Comparison of ENCODE assay signal across 9 cellular contexts in genomic region chr9:127130661-127131538, GRCh38. TPM values are rescaled to one million over a fixed set of nuclear protein-coding genes. Genes with fewer than 3 reads are reported as not detected.
DNase-seq lines count a peak whose midpoint lies in the region; ATAC-seq and TF ChIP-seq lines count a peak whose summit lies in the region.
"Had no signal": no experiment of that assay in that cellular context is flagged by ENCODE, and none has a peak within 500 bp of the region (broad histone marks: within the 10 kb centered on the region; RNA-seq: fewer than 3 reads in every experiment).

No MANE protein-coding gene starts in this region.

- no peaks in the 10 kb centered on the region for H3K9me3 ChIP-seq in esophagus squamous epithelium

- no peak for TF ChIP-seq POLR2A in esophagus squamous epithelium (IDR thresholded peaks at IDR 0.05)

- 35 to 48% methylated on average over 9 to 10 of the region's 10 CpGs for WGBS in esophagus squamous epithelium, 2 donors

- peaks cover 51 to 89% (median 69%) of the 10 kb centered on the region in 3 donors for H3K4me1 ChIP-seq in esophagus squamous epithelium

- peak; percentile 98 for DNase-seq in DMS 273 (lab: John Stamatoyannopoulos, UW; ENCODE audit: unreplicated experiment)
- DNase-seq in OCI-M1 (lab: John Stamatoyannopoulos, UW): peak; percentile 3
- no peak for DNase-seq in esophagus squamous epithelium (lab: John Stamatoyannopoulos, UW)
- DNase-seq in occipital lobe (lab: John Stamatoyannopoulos, UW): peak; percentile 65
- no peak for DNase-seq in stimulated activated CD4-positive, alpha-beta T cell treated with anti-CD3 and anti-CD28 coated beads, Interleukin-1b, Interleukin-23, amount 100 ng/mL, for 48 hours

- H3K36me3 ChIP-seq in esophagus squamous epithelium: no peaks in the 10 kb centered on the region

- H3K4me3 ChIP-seq in esophagus squamous epithelium: no peak overlapping the region

- intact Hi-C loops in esophagus squamous epithelium (cut with DNase I): no loop called here

- no peaks in the 10 kb centered on the region for H3K27me3 ChIP-seq in esophagus squamous epithelium

- H3K27ac ChIP-seq in esophagus squamous epithelium: peak overlapping the region; percentile 73 to 94 (median 85)
- H3K27ac ChIP-seq: VCaP had no signal

- no peak for TF ChIP-seq CTCF in esophagus squamous epithelium (IDR thresholded peaks at IDR 0.05)

- no peak for ATAC-seq in GM19467 (IDR thresholded peaks at IDR 0.05; ENCODE audit: unreplicated experiment)
- ATAC-seq in GM21723 (IDR thresholded peaks at IDR 0.05; ENCODE audit: unreplicated experiment): no peak
- no peak for ATAC-seq in GM21528 (IDR thresholded peaks at IDR 0.05; ENCODE audit: low FRiP score, unreplicated experiment)

RNA-seq across cellular contexts. Expression of gene ANGPTL2, which starts 8.5 kb away (rescaled TPM):
- total RNA-seq in esophagus squamous epithelium: 10 to 100 TPM in 1 of 4 donors, 1 to 10 TPM in 3; 2.4 to 24.6 (median 7.6) TPM
- 2.7 TPM for total RNA-seq in occipital lobe

Comparison
In these comparisons a context has a peak if more than half of its experiments do, and no peak if none do; other contexts are left out.
1. DNase-seq: peak in DMS 273 (single experiment), OCI-M1 (single experiment) and occipital lobe (single experiment); none in esophagus squamous epithelium (single experiment) and stimulated activated CD4-positive, alpha-beta T cell treated with anti-CD3 and anti-CD28 coated beads, Interleukin-1b, Interleukin-23, amount 100 ng/mL, for 48 hours (single experiment).